5 cellular contexts compared by ENCODE assay signal in the genomic region with DNA sequence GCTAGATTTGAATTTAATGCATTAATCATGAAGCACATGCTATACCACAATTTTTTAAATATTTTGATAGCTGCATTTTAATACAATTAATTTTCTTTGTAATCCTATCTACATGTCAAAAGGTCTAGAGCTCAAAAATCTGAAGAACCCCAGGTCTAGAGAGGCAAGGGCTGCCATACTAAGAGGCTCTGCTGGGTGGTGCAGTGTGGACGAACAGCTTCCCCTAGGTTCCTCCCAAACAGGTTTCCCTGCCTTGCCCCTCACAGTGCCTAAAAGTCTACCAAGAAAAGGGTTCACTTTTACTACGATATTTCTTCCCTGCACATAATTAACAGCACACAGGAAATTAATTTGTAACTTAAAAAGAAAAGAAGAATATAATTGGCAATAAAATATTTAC.
"Had no signal": no experiment of that assay in that cellular context is flagged by ENCODE, and none has a peak within 500 bp of the region (broad histone marks: within the 10 kb centered on the region; RNA-seq: fewer than 3 reads in every experiment).

No MANE protein-coding gene starts in this region.

- DNase-seq: GOT3, H7, HFFc6 had no signal

- H3K4me1 ChIP-seq: HAP-1 had no signal

- H3K9me3 ChIP-seq: HAP-1 had no signal

- H3K27ac ChIP-seq: HL-60 had no signal

- H3K36me3 ChIP-seq: HAP-1 had no signal

- H3K4me3 ChIP-seq: HAP-1 had no signal
